Comparison of ENCODE assay signal across 10 cellular contexts in the genomic region with DNA sequence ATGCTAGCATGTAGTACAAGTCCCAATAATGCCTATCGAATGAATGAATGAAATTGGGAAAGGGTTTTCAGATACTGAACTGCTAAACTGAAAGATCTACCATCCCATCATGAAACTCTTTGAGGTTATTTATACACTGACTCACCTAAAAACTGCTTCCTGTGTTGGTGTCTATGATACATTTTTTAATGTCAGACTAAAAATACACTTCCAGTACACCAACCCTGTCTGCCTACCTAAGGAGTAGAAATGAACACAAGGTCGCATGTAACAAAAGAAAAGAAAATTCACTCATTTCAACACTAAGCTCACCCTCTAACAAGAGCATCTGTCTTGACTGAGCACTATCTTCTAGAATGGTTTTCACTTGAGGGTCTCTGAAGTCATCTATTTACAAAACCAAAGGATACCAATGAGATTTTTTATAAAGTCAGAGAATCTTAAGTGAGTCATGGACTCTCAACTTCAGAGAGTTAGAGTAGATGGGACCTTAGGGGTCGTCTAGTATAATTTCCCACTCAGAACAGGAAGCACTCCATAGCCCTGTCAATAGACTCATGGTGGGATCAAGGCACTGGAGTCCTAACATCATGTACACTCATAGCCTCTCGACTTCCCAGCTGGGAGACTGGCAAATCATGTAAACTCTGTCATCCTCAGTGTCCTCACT. TPM values are rescaled to one million over a fixed set of nuclear protein-coding genes. Genes with fewer than 3 reads are reported as not detected.
DNase-seq lines count a peak whose midpoint lies in the region; ATAC-seq and TF ChIP-seq lines count a peak whose summit lies in the region.
"Had no signal": no experiment of that assay in that cellular context is flagged by ENCODE, and none has a peak within 500 bp of the region (broad histone marks: within the 10 kb centered on the region; RNA-seq: fewer than 3 reads in every experiment).

No MANE protein-coding gene starts in this region.

- DNase-seq in ELR (ENCODE audit: low read depth) (peak; percentile 78), fibroblast of mammary gland (ENCODE audit: low read depth) (peak; percentile 43), T-cell (no peak), Right ventricle myocardium superior (no peak), globus pallidus (ENCODE audit: low spot score) (no peak), endothelial cell (ENCODE audit: low spot score) (no peak)
- DNase-seq: erythroblast had no signal

- CTCF ChIA-PET in T-cell (lab: Charles Lee), result no interaction called here

- POLR2A ChIA-PET in T-cell (lab: Charles Lee), result no interaction called here

- ATAC-seq in GM21576 (IDR thresholded peaks at IDR 0.05; ENCODE audit: unreplicated experiment) (peak; percentile 70), HG03558 (IDR thresholded peaks at IDR 0.05; ENCODE audit: extremely low read depth, unreplicated experiment) (peak; percentile 39), T-cell (replicated peaks in 1 of 4) (no peak), Right ventricle myocardium superior (ENCODE audit: poor library complexity) (no peak)

- H3K36me3 Mint-ChIP-seq in T-cell, result no peaks in the 10 kb centered on the region
- no peaks in the 10 kb centered on the region for H3K36me3 Mint-ChIP-seq in endothelial cell (ENCODE audit: low read depth, unreplicated experiment)

- TF ChIP-seq CTCF in fibroblast of mammary gland (conservative IDR thresholded peaks at IDR 0.05; ENCODE audit: control insufficient read depth, insufficient read depth, low read depth, low read length) (no peak), endothelial cell (IDR thresholded peaks at IDR 0.05; ENCODE audit: unreplicated experiment) (no peak)

- H3K27ac Mint-ChIP-seq in T-cell (no peak overlapping the region), endothelial cell (ENCODE audit: unreplicated experiment) (no peak overlapping the region)

- H3K27me3 Mint-ChIP-seq in T-cell, result peaks cover 0 to 8% of the 10 kb centered on the region in 2 donors
- H3K27me3 Mint-ChIP-seq in endothelial cell (ENCODE audit: unreplicated experiment), result peaks cover 3% of the 10 kb centered on the region

- no peak overlapping the region for H3K4me3 ChIP-seq in fibroblast of mammary gland (ENCODE audit: control insufficient read depth, low read depth, low read length)
- H3K4me3 ChIP-seq: BLaER1 had no signal

- intact Hi-C loops in Right ventricle myocardium superior (cut with DNase I), result no loop called here

- H3K4me3 Mint-ChIP-seq in T-cell (no peak overlapping the region), endothelial cell (ENCODE audit: unreplicated experiment) (no peak overlapping the region)

- H3K9me3 Mint-ChIP-seq in T-cell (peaks cover 0 to 3% (median 0%) of the 10 kb centered on the region in 3 donors), endothelial cell (ENCODE audit: unreplicated experiment) (no peaks in the 10 kb centered on the region)

- H3K4me1 Mint-ChIP-seq in T-cell (no peaks in the 10 kb centered on the region), endothelial cell (ENCODE audit: unreplicated experiment) (peaks cover 14% of the 10 kb centered on the region)

RNA-seq across cellular contexts. Expression of a gene that starts 53.4 kb away (rescaled TPM):
- 1 to 10 TPM in 2 of 5 donors, under 1 TPM in 1, not detected in 2; 0.53 to 1.9 (median 1.0) TPM for total RNA-seq in T-cell
- 93.2 TPM for total RNA-seq in Right ventricle myocardium superior
- 99.6 TPM for total RNA-seq in endothelial cell (ENCODE audit: unreplicated experiment)

Comparison
In these comparisons a context has a peak if more than half of its experiments do, and no peak if none do; other contexts are left out.
1. DNase-seq: peak in ELR (single experiment) and fibroblast of mammary gland (single experiment); none in T-cell (0 of 34), Right ventricle myocardium superior (single experiment), globus pallidus (single experiment) and endothelial cell (single experiment).
2. ATAC-seq: peak in GM21576 (single experiment) and HG03558 (single experiment); none in T-cell (0 of 4) and Right ventricle myocardium superior (single experiment).
3. RNA of a gene that starts 53.4 kb away (total RNA-seq): 99.6 TPM in endothelial cell (single experiment) and 93.2 TPM in Right ventricle myocardium superior (single experiment); 0.53 to 1.9 TPM in T-cell; every median in the first group is over 10 times any median in the second.